Comparison of ENCODE assay signal across 23 cellular contexts in the genomic region with DNA sequence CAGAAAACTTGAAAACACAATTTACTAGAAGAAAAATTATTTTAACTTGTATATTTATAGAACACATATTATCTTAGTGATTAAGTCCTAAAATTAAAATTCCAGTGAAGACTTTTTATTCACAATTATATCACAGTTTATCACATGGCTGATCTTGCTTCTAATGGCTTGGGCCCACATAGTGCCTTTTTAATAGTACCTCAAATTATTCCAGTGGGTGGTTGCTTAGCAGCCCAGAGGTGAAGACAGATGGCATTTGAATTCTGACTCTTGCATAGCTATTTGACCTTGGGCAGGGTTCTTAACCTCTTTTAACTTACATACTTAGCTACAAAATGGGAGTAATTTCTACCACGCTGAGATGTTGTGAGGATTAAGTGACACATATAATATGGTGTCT.
DNase-seq lines count a peak whose midpoint lies in the region; ATAC-seq and TF ChIP-seq lines count a peak whose summit lies in the region.
"Had no signal": no experiment of that assay in that cellular context is flagged by ENCODE, and none has a peak within 500 bp of the region (broad histone marks: within the 10 kb centered on the region; RNA-seq: fewer than 3 reads in every experiment).

No MANE protein-coding gene starts in this region.

- POLR2A ChIA-PET in Caco-2 (lab: Charles Lee), result no interaction called here

- H3K27me3 Mint-ChIP-seq in Caco-2 (ENCODE audit: insufficient read depth, unreplicated experiment), result no peaks in the 10 kb centered on the region
- H3K27me3 Mint-ChIP-seq: CD4-positive, alpha-beta memory T cell; CD4-positive, CD25-positive, alpha-beta regulatory T cell; CD8-positive, alpha-beta memory T cell had no signal

- WGBS in esophagus muscularis mucosa, result 71% methylated on average over 1 of the region's 1 CpG

- H3K9me3 Mint-ChIP-seq in Caco-2 (ENCODE audit: unreplicated experiment), result no peaks in the 10 kb centered on the region
- H3K9me3 Mint-ChIP-seq: CD4-positive, alpha-beta memory T cell; CD4-positive, CD25-positive, alpha-beta regulatory T cell; CD8-positive, alpha-beta memory T cell had no signal

- intact Hi-C loops in esophagus muscularis mucosa (cut with DNase I) (no loop called here), vagina (cut with DNase I) (no loop called here), upper lobe of right lung (cut with DNase I) (no loop called here), Caco-2 (cut with micrococcal nuclease; ENCODE audit: unreplicated experiment) (no loop called here)

- no TSS peak for BruUV-seq in Caco-2 (replicated peaks; lab: Mats Ljungman, UMichigan)

- no peak for TF ChIP-seq CTCF in esophagus muscularis mucosa (IDR thresholded peaks at IDR 0.05)
- no peak for TF ChIP-seq CTCF in vagina (IDR thresholded peaks at IDR 0.05)
- no peak for TF ChIP-seq CTCF in upper lobe of right lung (IDR thresholded peaks at IDR 0.05)
- no peak for TF ChIP-seq CTCF in Caco-2 (IDR thresholded peaks at IDR 0.05; ENCODE audit: insufficient read depth in 1 of 2, low read depth in 1 of 2, low read length in 1 of 2, severe bottlenecking in 1 of 2, unreplicated experiment in 1 of 2)

- DNase-seq in DMS 273 treated with DMSO at 0.1 percent for 48 hours (lab: John Stamatoyannopoulos, UW), result peak; percentile 18
- DNase-seq in NCI-H2171 treated with DMSO at 0.1 percent for 48 hours (lab: John Stamatoyannopoulos, UW), result peak; percentile 22
- DNase-seq in esophagus muscularis mucosa (ENCODE audit: extremely low spot score), result no peak
- DNase-seq in vagina (ENCODE audit: extremely low spot score in 2 of 2), result no peak
- no peak for DNase-seq in SJCRH30
- no peak for DNase-seq in upper lobe of right lung
- DNase-seq in Caco-2, result no peak
- no peak for DNase-seq in COR-L47 (lab: John Stamatoyannopoulos, UW)
- DNase-seq: 8988T; ACHN; BE2C; C1 segment of cervical spinal cord; CD4-positive, alpha-beta memory T cell; CD4-positive, CD25-positive, alpha-beta regulatory T cell; CD8-positive, alpha-beta memory T cell; DMS153; DMS53; DMS79; DND-41; GDM1 had no signal

- no peaks in the 10 kb centered on the region for H3K36me3 Mint-ChIP-seq in Caco-2 (ENCODE audit: insufficient read depth, unreplicated experiment)
- H3K36me3 Mint-ChIP-seq: CD14-positive monocyte; CD4-positive, alpha-beta memory T cell; CD4-positive, CD25-positive, alpha-beta regulatory T cell; CD8-positive, alpha-beta memory T cell had no signal

- no peak for TF ChIP-seq POLR2A in esophagus muscularis mucosa (IDR thresholded peaks at IDR 0.05; ENCODE audit: low read depth)
- TF ChIP-seq POLR2A in vagina (IDR thresholded peaks at IDR 0.05), result no peak

- no peak for TF ChIP-seq EP300 in esophagus muscularis mucosa (IDR thresholded peaks at IDR 0.05)

- H3K36me3 ChIP-seq in esophagus muscularis mucosa (no peaks in the 10 kb centered on the region), vagina (no peaks in the 10 kb centered on the region), SJCRH30 (no peaks in the 10 kb centered on the region), upper lobe of right lung (no peaks in the 10 kb centered on the region), Caco-2 (ENCODE audit: control insufficient read depth, insufficient read depth, low read length) (no peaks in the 10 kb centered on the region)
- H3K36me3 ChIP-seq: BE2C, BLaER1 had no signal

- CTCF ChIA-PET in Caco-2 (lab: Charles Lee), result no interaction called here

- H3K4me1 ChIP-seq in esophagus muscularis mucosa, result peaks cover 0 to 37% (median 28%) of the 10 kb centered on the region in 4 donors
- H3K4me1 ChIP-seq in vagina, result peaks cover 19% of the 10 kb centered on the region
- no peaks in the 10 kb centered on the region for H3K4me1 ChIP-seq in SJCRH30
- H3K4me1 ChIP-seq in upper lobe of right lung, result no peaks in the 10 kb centered on the region
- no peaks in the 10 kb centered on the region for H3K4me1 ChIP-seq in Caco-2
- H3K4me1 ChIP-seq: BE2C, BLaER1 had no signal

- H3K4me3 ChIP-seq in esophagus muscularis mucosa (no peak overlapping the region), vagina (no peak overlapping the region), SJCRH30 (no peak overlapping the region), upper lobe of right lung (no peak overlapping the region), Caco-2 (ENCODE audit: low read depth, low read length) (no peak overlapping the region)
- H3K4me3 ChIP-seq: BLaER1, GM12878 had no signal

- H3K27ac ChIP-seq in esophagus muscularis mucosa (replicated peaks in 1 of 4) (peak overlapping the region in 3 of 4 donors; percentile 5 to 40 (median 31)), vagina (peak overlapping the region; percentile 57), SJCRH30 (no peak overlapping the region), upper lobe of right lung (no peak overlapping the region)
- H3K27ac ChIP-seq: BLaER1 had no signal

- H3K27ac Mint-ChIP-seq in Caco-2 (ENCODE audit: unreplicated experiment), result no peak overlapping the region
- H3K27ac Mint-ChIP-seq: CD14-positive monocyte; CD4-positive, alpha-beta memory T cell; CD4-positive, CD25-positive, alpha-beta regulatory T cell had no signal

- no peaks in the 10 kb centered on the region for H3K27me3 ChIP-seq in esophagus muscularis mucosa
- H3K27me3 ChIP-seq in vagina, result no peaks in the 10 kb centered on the region
- H3K27me3 ChIP-seq in SJCRH30, result no peaks in the 10 kb centered on the region
- H3K27me3 ChIP-seq in upper lobe of right lung, result no peaks in the 10 kb centered on the region
- H3K27me3 ChIP-seq in Caco-2 (replicated peaks; ENCODE audit: control insufficient read depth, insufficient read depth, low read length), result no peaks in the 10 kb centered on the region
- H3K27me3 ChIP-seq: BE2C, BLaER1 had no signal

- no peaks in the 10 kb centered on the region for H3K4me1 Mint-ChIP-seq in Caco-2 (ENCODE audit: low read depth, unreplicated experiment)
- H3K4me1 Mint-ChIP-seq: CD14-positive monocyte; CD4-positive, alpha-beta memory T cell; CD8-positive, alpha-beta memory T cell had no signal

- H3K9me3 ChIP-seq in esophagus muscularis mucosa, result no peaks in the 10 kb centered on the region
- no peaks in the 10 kb centered on the region for H3K9me3 ChIP-seq in vagina
- no peaks in the 10 kb centered on the region for H3K9me3 ChIP-seq in SJCRH30 (replicated peaks)
- no peaks in the 10 kb centered on the region for H3K9me3 ChIP-seq in upper lobe of right lung
- H3K9me3 ChIP-seq in Caco-2, result no peaks in the 10 kb centered on the region
- H3K9me3 ChIP-seq: BE2C, BLaER1 had no signal

- H3K4me3 Mint-ChIP-seq in Caco-2 (ENCODE audit: unreplicated experiment), result no peak overlapping the region
- H3K4me3 Mint-ChIP-seq: CD14-positive monocyte; CD4-positive, alpha-beta memory T cell; CD4-positive, CD25-positive, alpha-beta regulatory T cell; CD8-positive, alpha-beta memory T cell had no signal

- ATAC-seq in upper lobe of right lung, result no peak
- ATAC-seq: GM12878 had no signal

Comparison
In these comparisons a context has a peak if more than half of its experiments do, and no peak if none do; other contexts are left out.
1. DNase-seq: peak in DMS 273 treated with DMSO at 0.1 percent for 48 hours (single experiment) and NCI-H2171 treated with DMSO at 0.1 percent for 48 hours (single experiment); none in esophagus muscularis mucosa (single experiment), vagina (0 of 2), SJCRH30 (0 of 2), upper lobe of right lung (single experiment), Caco-2 (0 of 2) and COR-L47 (single experiment).
2. H3K27ac ChIP-seq: peak in esophagus muscularis mucosa (3 of 4) and vagina (single experiment); none in SJCRH30 (single experiment) and upper lobe of right lung (single experiment).